In the genomic region with DNA sequence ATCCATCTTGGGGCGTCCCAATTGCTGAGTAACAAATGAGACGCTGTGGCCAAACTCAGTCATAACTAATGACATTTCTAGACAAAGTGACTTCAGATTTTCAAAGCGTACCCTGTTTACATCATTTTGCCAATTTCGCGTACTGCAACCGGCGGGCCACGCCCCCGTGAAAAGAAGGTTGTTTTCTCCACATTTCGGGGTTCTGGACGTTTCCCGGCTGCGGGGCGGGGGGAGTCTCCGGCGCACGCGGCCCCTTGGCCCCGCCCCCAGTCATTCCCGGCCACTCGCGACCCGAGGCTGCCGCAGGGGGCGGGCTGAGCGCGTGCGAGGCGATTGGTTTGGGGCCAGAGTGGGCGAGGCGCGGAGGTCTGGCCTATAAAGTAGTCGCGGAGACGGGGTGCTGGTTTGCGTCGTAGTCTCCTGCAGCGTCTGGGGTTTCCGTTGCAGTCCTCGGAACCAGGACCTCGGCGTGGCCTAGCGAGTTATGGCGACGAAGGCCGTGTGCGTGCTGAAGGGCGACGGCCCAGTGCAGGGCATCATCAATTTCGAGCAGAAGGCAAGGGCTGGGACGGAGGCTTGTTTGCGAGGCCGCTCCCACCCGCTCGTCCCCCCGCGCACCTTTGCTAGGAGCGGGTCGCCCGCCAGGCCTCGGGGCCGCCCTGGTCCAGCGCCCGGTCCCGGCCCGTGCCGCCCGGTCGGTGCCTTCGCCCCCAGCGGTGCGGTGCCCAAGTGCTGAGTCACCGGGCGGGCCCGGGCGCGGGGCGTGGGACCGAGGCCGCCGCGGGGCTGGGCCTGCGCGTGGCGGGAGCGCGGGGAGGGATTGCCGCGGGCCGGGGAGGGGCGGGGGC, we compare ENCODE assay signal across 8 cellular contexts.
DNase-seq lines count a peak whose midpoint lies in the region; ATAC-seq and TF ChIP-seq lines count a peak whose summit lies in the region.

A gene (plus strand): TSS at position 408 of the 848 bp plus-strand sequence. CDS start 77 bp downstream, at position 485.

- H3K27ac Mint-ChIP-seq in central memory CD8-positive, alpha-beta T cell (ENCODE audit: low read depth): peak within 1 kb of the TSS; percentile 99

- peaks cover 23% of the 10 kb centered on the region for H3K36me3 Mint-ChIP-seq in central memory CD8-positive, alpha-beta T cell (ENCODE audit: insufficient read depth)

- peak; percentile 90 for ATAC-seq in HG03378 (IDR thresholded peaks at IDR 0.05; ENCODE audit: unreplicated experiment)
- peak; percentile 90 to 93 for ATAC-seq in activated CD4-positive, CD25-positive, alpha-beta regulatory T cell treated with anti-CD3 and anti-CD28 coated beads, Interleukin-2, amount 50 U/mL, for 24 hours
- peak; percentile 97 for ATAC-seq in central memory CD8-positive, alpha-beta T cell (replicated peaks; ENCODE audit: extremely low read depth, poor library complexity, severe bottlenecking)

- TF ChIP-seq POLR2A in GM19099 (IDR thresholded peaks at IDR 0.05; ENCODE audit: extremely low read depth, insufficient read length, low read depth): peak; percentile 99

- H3K9me3 Mint-ChIP-seq in central memory CD8-positive, alpha-beta T cell: no peaks in the 10 kb centered on the region

- no peaks in the 10 kb centered on the region for H3K27me3 Mint-ChIP-seq in central memory CD8-positive, alpha-beta T cell

- DNase-seq in AML-193 (lab: John Stamatoyannopoulos, UW) (peak; percentile 91 to 92), NCI-H446 treated with DMSO at 0.1 percent for 48 hours (lab: John Stamatoyannopoulos, UW) (peak; percentile 88), islet precursor cell (peak; percentile 93)
- DNase-seq in central memory CD8-positive, alpha-beta T cell (ENCODE audit: low spot score in 2 of 2): peak; percentile 92 to 93
- peak; percentile 95 for DNase-seq in stimulated activated CD4-positive, alpha-beta T cell treated with anti-CD3 and anti-CD28 coated beads, Interleukin-12 subunit alpha, Interleukin-12 subunit beta, amount 100 ng/mL, for 4 hours

- peak within 1 kb of the TSS; percentile 99 for H3K4me3 Mint-ChIP-seq in central memory CD8-positive, alpha-beta T cell

- H3K4me1 Mint-ChIP-seq in central memory CD8-positive, alpha-beta T cell: peaks cover 60% of the 10 kb centered on the region

Comparison
In these comparisons a context has a peak if more than half of its experiments do, and no peak if none do; other contexts are left out.
1. Peak in every context shown above with its lines: DNase-seq and ATAC-seq.